1 cellular context compared by ENCODE assay signal in genomic region chr2:206159346-206160123, GRCh38.
A peak's percentile ranks its signal among the peaks of the same experiment; 100 is the strongest.
TF ChIP-seq lines count a peak whose summit lies in the region.

Gene EEF1B2, plus strand, starts transcription at chr2:206159895. Its CDS starts 85 bp downstream, at chr2:206159980.
Gene NDUFS1, minus strand, starts transcription at chr2:206159444. Its CDS starts 5,766 bp downstream, at chr2:206153678.

TF ChIP-seq in K562, 482 proteins besides CTCF, POLR2A, EP300 and RAD21 (continued from another document and continues in another):
- TF ChIP-seq ZNF740 (CRISPR knock-in tag; IDR thresholded peaks at IDR 0.05): no peak
- TF ChIP-seq ZNF740 (tag; IDR thresholded peaks at IDR 0.05): no peak
- no peak for TF ChIP-seq TFE3 (CRISPR knock-in tag; IDR thresholded peaks at IDR 0.05)
- no peak for TF ChIP-seq HMGXB4 (CRISPR knock-in tag; IDR thresholded peaks at IDR 0.05)
- TF ChIP-seq SMARCC2 (IDR thresholded peaks at IDR 0.05; ENCODE audit: low read depth): no peak
- TF ChIP-seq JUN (IDR thresholded peaks at IDR 0.05; ENCODE audit: borderline replicate concordance, low read depth, low read length): no peak
- no peak for TF ChIP-seq JUN (CRISPR knock-in tag; IDR thresholded peaks at IDR 0.05; ENCODE audit: borderline replicate concordance)
- TF ChIP-seq, protein P1, sequence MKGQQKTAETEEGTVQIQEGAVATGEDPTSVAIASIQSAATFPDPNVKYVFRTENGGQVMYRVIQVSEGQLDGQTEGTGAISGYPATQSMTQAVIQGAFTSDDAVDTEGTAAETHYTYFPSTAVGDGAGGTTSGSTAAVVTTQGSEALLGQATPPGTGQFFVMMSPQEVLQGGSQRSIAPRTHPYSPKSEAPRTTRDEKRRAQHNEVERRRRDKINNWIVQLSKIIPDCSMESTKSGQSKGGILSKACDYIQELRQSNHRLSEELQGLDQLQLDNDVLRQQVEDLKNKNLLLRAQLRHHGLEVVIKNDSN (CRISPR knock-in tag; IDR thresholded peaks at IDR 0.05): peak; percentile 68
- no peak for TF ChIP-seq ZNF609 (CRISPR knock-in tag; IDR thresholded peaks at IDR 0.05; ENCODE audit: borderline replicate concordance)
- no peak for TF ChIP-seq ILF3 (IDR thresholded peaks at IDR 0.05; ENCODE audit: borderline replicate concordance)
- TF ChIP-seq BCL6 (CRISPR knock-in tag; IDR thresholded peaks at IDR 0.05): no peak
- TF ChIP-seq NBN (IDR thresholded peaks at IDR 0.05; ENCODE audit: low read depth): no peak
- TF ChIP-seq ZBTB26 (CRISPR knock-in tag; IDR thresholded peaks at IDR 0.05): no peak
- no peak for TF ChIP-seq IRF2 (CRISPR knock-in tag; IDR thresholded peaks at IDR 0.05)
- no peak for TF ChIP-seq ZNF384 (IDR thresholded peaks at IDR 0.05; ENCODE audit: low read depth, low read length)
- TF ChIP-seq NR3C1 (CRISPR knock-in tag; IDR thresholded peaks at IDR 0.05): no peak
- no peak for TF ChIP-seq MTF1 (CRISPR knock-in tag; IDR thresholded peaks at IDR 0.05; ENCODE audit: borderline replicate concordance)
- no peak for TF ChIP-seq AFF4 (CRISPR knock-in tag; IDR thresholded peaks at IDR 0.05)
- no peak for TF ChIP-seq MECOM (CRISPR knock-in tag; IDR thresholded peaks at IDR 0.05)
- no peak for TF ChIP-seq ZNF134 (CRISPR knock-in tag; conservative IDR thresholded peaks at IDR 0.05)
- no peak for TF ChIP-seq ZBTB49 (CRISPR knock-in tag; IDR thresholded peaks at IDR 0.05; ENCODE audit: borderline replicate concordance)
- TF ChIP-seq ESRRA (IDR thresholded peaks at IDR 0.05; ENCODE audit: borderline replicate concordance, low read depth): peak; percentile 80
- TF ChIP-seq MLLT1 (IDR thresholded peaks at IDR 0.05): no peak
- no peak for TF ChIP-seq NCOA1 (IDR thresholded peaks at IDR 0.05; ENCODE audit: low read depth)
- TF ChIP-seq ZNF140 (CRISPR knock-in tag; IDR thresholded peaks at IDR 0.05): no peak
- TF ChIP-seq HOXB6 (CRISPR knock-in tag; IDR thresholded peaks at IDR 0.05; ENCODE audit: borderline replicate concordance): no peak
- TF ChIP-seq NFIX (CRISPR knock-in tag; IDR thresholded peaks at IDR 0.05; ENCODE audit: low read depth): no peak
- no peak for TF ChIP-seq ZNF445 (CRISPR knock-in tag; IDR thresholded peaks at IDR 0.05; ENCODE audit: low read depth)
- TF ChIP-seq FOXJ2 (tag; IDR thresholded peaks at IDR 0.05): no peak
- no peak for TF ChIP-seq CSDE1 (IDR thresholded peaks at IDR 0.05)
- no peak for TF ChIP-seq ZBTB33 (CRISPR knock-in tag; IDR thresholded peaks at IDR 0.05)
- TF ChIP-seq GATAD2A (IDR thresholded peaks at IDR 0.05): peak; percentile 91
- peak; percentile 35 for TF ChIP-seq HNRNPLL (IDR thresholded peaks at IDR 0.05; ENCODE audit: low read depth, low read length, poor library complexity, severe bottlenecking)
- no peak for TF ChIP-seq SIRT6 (IDR thresholded peaks at IDR 0.05; ENCODE audit: low read depth, low read length)
- TF ChIP-seq, protein P2, sequence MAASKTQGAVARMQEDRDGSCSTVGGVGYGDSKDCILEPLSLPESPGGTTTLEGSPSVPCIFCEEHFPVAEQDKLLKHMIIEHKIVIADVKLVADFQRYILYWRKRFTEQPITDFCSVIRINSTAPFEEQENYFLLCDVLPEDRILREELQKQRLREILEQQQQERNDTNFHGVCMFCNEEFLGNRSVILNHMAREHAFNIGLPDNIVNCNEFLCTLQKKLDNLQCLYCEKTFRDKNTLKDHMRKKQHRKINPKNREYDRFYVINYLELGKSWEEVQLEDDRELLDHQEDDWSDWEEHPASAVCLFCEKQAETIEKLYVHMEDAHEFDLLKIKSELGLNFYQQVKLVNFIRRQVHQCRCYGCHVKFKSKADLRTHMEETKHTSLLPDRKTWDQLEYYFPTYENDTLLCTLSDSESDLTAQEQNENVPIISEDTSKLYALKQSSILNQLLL (CRISPR knock-in tag; IDR thresholded peaks at IDR 0.05; ENCODE audit: borderline replicate concordance): no peak
- TF ChIP-seq ETV5 (CRISPR knock-in tag; IDR thresholded peaks at IDR 0.05; ENCODE audit: low read depth): peak; percentile 75
